Comparison of ENCODE assay signal across 20 cellular contexts in the genomic region with DNA sequence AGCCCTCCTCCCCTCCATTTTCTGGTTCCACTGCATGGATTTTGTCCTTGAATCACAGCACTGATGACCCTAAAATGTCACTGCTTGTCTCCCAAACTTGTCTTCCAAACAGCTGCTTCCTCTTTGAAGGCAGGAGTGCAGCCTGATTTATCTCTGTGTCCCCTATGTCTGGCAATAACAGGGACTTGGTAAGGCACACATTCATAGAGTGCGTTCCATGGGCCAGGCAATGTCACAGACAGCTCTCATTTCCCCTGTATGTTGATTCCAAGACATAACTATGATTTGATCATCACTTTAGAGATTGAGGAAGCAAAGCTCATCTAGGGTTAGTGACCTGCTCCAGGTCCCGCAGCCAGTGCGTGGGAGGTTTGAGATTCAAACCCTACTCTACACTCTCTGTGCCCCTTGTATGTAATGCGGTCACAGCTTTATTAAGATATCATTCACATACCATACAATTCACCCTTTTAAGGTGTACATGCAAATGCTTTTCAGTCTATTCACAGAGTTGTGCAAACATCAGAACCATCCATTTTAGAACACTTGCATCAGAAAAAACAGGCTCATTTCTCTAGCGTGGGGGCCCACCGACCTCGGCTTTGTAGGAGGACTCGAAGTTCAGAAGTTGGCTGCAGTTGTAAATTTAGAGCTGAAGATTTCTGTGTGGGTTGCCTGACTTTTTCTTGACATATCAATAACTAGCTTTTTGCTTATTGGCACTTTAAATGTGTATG. TPM values are rescaled to one million over a fixed set of nuclear protein-coding genes. Genes with fewer than 3 reads are reported as not detected.
DNase-seq lines count a peak whose midpoint lies in the region; TF ChIP-seq lines count a peak whose summit lies in the region.
"Had no signal": no experiment of that assay in that cellular context is flagged by ENCODE, and none has a peak within 500 bp of the region (broad histone marks: within the 10 kb centered on the region; RNA-seq: fewer than 3 reads in every experiment).

No MANE protein-coding gene starts in this region.

- H3K4me3 ChIP-seq in dorsolateral prefrontal cortex: no peak overlapping the region
- H3K4me3 ChIP-seq: spleen had no signal

- peaks cover 16% of the 10 kb centered on the region for H3K4me1 Mint-ChIP-seq in mesothelial cell of epicardium
- H3K4me1 Mint-ChIP-seq in type B pancreatic cell (ENCODE audit: unreplicated experiment): peaks cover 21% of the 10 kb centered on the region
- H3K4me1 Mint-ChIP-seq: activated CD4-positive, alpha-beta T cell treated with anti-CD3 and anti-CD28 coated beads for 36 hours had no signal

- peak; percentile 14 for DNase-seq in activated effector memory CD4-positive, alpha-beta T cell treated with anti-CD3 and anti-CD28 coated beads, Interleukin-2, amount 50 U/mL, for 16 hours
- DNase-seq in activated effector memory CD4-positive, alpha-beta T cell treated with Interleukin-2 at 50 U/mL for 16 hours: no peak
- no peak for DNase-seq in dorsolateral prefrontal cortex
- no peak for DNase-seq in mesothelial cell of epicardium (ENCODE audit: low spot score in 2 of 2, unreplicated experiment in 2 of 2)
- no peak for DNase-seq in type B pancreatic cell (ENCODE audit: extremely low spot score, unreplicated experiment)
- DNase-seq in activated naive CD4-positive, alpha-beta T cell treated with anti-CD3 and anti-CD28 coated beads, Interleukin-2, amount 50 U/mL, for 16 hours: no peak
- no peak for DNase-seq in SIG-M5 treated with dmso at 0.1 percent for 504 hours (lab: John Stamatoyannopoulos, UW; ENCODE audit: unreplicated experiment)
- DNase-seq in iPS-NIHi7 (ENCODE audit: extremely low spot score): no peak
- DNase-seq: activated naive CD8-positive, alpha-beta T cell treated with anti-CD3 and anti-CD28 coated beads for 36 hours; activated T-cell treated with anti-CD3 and anti-CD28 coated beads, Interleukin-2, amount 50 U/mL, for 72 hours; BE2C; foreskin keratinocyte; NCI-H2171; NCI-H526 treated with DMSO at 0.1 percent for 48 hours; spleen; stimulated activated CD4-positive, alpha-beta T cell treated with anti-CD3 and anti-CD28 coated beads, Interleukin-4, amount 100 ng/mL, for 4 hours had no signal

- no peaks in the 10 kb centered on the region for H3K27me3 Mint-ChIP-seq in mesothelial cell of epicardium (ENCODE audit: low read depth)
- H3K27me3 Mint-ChIP-seq in type B pancreatic cell: peaks cover 3% of the 10 kb centered on the region

- H3K27ac Mint-ChIP-seq in mesothelial cell of epicardium (peak overlapping the region; percentile 91), type B pancreatic cell (peak overlapping the region; percentile 77)
- H3K27ac Mint-ChIP-seq: activated CD4-positive, alpha-beta T cell treated with anti-CD3 and anti-CD28 coated beads for 36 hours; activated naive CD8-positive, alpha-beta T cell treated with anti-CD3 and anti-CD28 coated beads for 36 hours; activated T-cell treated with anti-CD3 and anti-CD28 coated beads, Interleukin-2, amount 50 U/mL, for 72 hours; dendritic cell treated with granulocyte-macrophage colony-stimulating factor and Interleukin-4, amounts not matched to agents 40 ng/mL and 50 ng/mL, for 4 days; natural killer cell treated with Interleukin-12 subunit alpha and Interleukin-12 subunit beta and Interleukin-15 and Interleukin-18, amount 100 ng/mL, for 72 hours had no signal

- no peaks in the 10 kb centered on the region for H3K36me3 Mint-ChIP-seq in mesothelial cell of epicardium
- no peaks in the 10 kb centered on the region for H3K36me3 Mint-ChIP-seq in type B pancreatic cell
- H3K36me3 Mint-ChIP-seq: activated naive CD8-positive, alpha-beta T cell treated with anti-CD3 and anti-CD28 coated beads for 36 hours; natural killer cell treated with Interleukin-12 subunit alpha and Interleukin-12 subunit beta and Interleukin-15 and Interleukin-18, amount 100 ng/mL, for 72 hours had no signal

- H3K9me3 Mint-ChIP-seq in mesothelial cell of epicardium: peaks cover under 1% of the 10 kb centered on the region
- H3K9me3 Mint-ChIP-seq in type B pancreatic cell: no peaks in the 10 kb centered on the region
- H3K9me3 Mint-ChIP-seq: activated naive CD8-positive, alpha-beta T cell treated with anti-CD3 and anti-CD28 coated beads for 36 hours; activated T-cell treated with anti-CD3 and anti-CD28 coated beads, Interleukin-2, amount 50 U/mL, for 72 hours; dendritic cell treated with granulocyte-macrophage colony-stimulating factor and Interleukin-4, amounts not matched to agents 40 ng/mL and 50 ng/mL, for 4 days; natural killer cell treated with Interleukin-12 subunit alpha and Interleukin-12 subunit beta and Interleukin-15 and Interleukin-18, amount 100 ng/mL, for 72 hours had no signal

- H3K27me3 ChIP-seq in dorsolateral prefrontal cortex: no peaks in the 10 kb centered on the region
- H3K27me3 ChIP-seq: BE2C had no signal

- no peak for TF ChIP-seq CTCF in dorsolateral prefrontal cortex (IDR thresholded peaks at IDR 0.05 in 54 of 56, conservative IDR thresholded peaks at IDR 0.05 in 2 of 56; ENCODE audit: low read depth in 1 of 56, partially characterized antibody in 56 of 56)
- no peak for TF ChIP-seq CTCF in mesothelial cell of epicardium (IDR thresholded peaks at IDR 0.05; ENCODE audit: unreplicated experiment)
- TF ChIP-seq CTCF in type B pancreatic cell (conservative IDR thresholded peaks at IDR 0.05): no peak

- peak overlapping the region in 31 of 59 donors; percentile 5 to 80 (median 51) for H3K27ac ChIP-seq in dorsolateral prefrontal cortex
- H3K27ac ChIP-seq: 22Rv1, foreskin keratinocyte, spleen had no signal

- intact Hi-C loops in dorsolateral prefrontal cortex (cut with DNase I): no loop called here

- H3K4me3 Mint-ChIP-seq in mesothelial cell of epicardium (no peak overlapping the region), type B pancreatic cell (peak overlapping the region; percentile 4)
- H3K4me3 Mint-ChIP-seq: activated CD4-positive, alpha-beta T cell treated with anti-CD3 and anti-CD28 coated beads for 36 hours; activated naive CD8-positive, alpha-beta T cell treated with anti-CD3 and anti-CD28 coated beads for 36 hours; activated T-cell treated with anti-CD3 and anti-CD28 coated beads, Interleukin-2, amount 50 U/mL, for 72 hours; dendritic cell treated with granulocyte-macrophage colony-stimulating factor and Interleukin-4, amounts not matched to agents 40 ng/mL and 50 ng/mL, for 4 days; natural killer cell treated with Interleukin-12 subunit alpha and Interleukin-12 subunit beta and Interleukin-15 and Interleukin-18, amount 100 ng/mL, for 72 hours had no signal

RNA-seq across cellular contexts. Expression of a gene that starts 28.4 kb away (rescaled TPM):
- total RNA-seq in dorsolateral prefrontal cortex: 10 to 100 TPM; 30.1 to 53.8 (median 41.6) TPM
- total RNA-seq in mesothelial cell of epicardium: 90.6 to 91.9 TPM (median 91.2 TPM) in 3 replicates
- total RNA-seq in type B pancreatic cell (ENCODE audit: low replicate concordance): 63.2 and 98.7 TPM in 2 replicates
